8 cellular contexts compared by ENCODE assay signal in the genomic region with DNA sequence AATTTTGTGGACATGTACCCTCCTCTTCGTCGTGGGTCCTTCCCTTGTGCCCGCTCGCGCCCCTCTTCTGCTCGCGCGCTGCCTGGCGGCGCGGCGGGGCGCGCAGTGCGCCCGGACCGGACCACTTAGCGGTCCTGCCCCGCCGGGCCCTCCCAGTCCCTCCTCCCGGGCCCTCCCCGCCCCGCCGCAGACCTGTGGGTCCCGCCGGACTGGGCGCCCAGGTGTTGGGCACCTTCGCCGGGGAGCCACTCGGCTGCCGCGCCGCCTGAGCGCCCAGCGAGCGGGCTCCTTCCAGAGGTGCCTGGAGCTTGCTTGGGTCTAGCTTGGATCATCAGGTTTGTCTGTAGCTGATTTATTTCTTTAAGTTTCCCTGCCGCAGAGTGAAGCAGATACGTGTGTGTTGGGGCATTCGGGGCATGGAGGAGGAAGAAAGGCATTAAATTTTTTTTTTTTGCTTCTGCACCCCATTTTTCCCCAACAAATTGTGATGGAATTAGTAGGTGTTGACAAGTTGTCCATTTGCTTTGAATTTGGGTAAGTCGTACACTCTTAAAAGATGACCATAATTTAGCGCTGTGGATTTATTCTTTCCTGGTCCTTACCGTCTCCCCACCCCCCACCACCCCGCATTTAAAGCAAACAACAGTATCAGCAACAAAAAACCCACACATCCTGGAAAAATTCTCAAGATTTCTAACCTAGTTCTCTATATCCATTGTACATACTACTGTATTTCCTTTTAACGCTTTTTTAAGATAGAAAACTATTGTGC. TPM values are rescaled to one million over a fixed set of nuclear protein-coding genes. Genes with fewer than 3 reads are reported as not detected.
DNase-seq lines count a peak whose midpoint lies in the region; ATAC-seq and TF ChIP-seq lines count a peak whose summit lies in the region.

No MANE protein-coding gene starts in this region.

- peak overlapping the region; percentile 91 for H3K27ac Mint-ChIP-seq in activated T-helper 2 cell treated with anti-CD3 and anti-CD28 coated beads, Interferon-gamma antibody, Interleukin-2, Interleukin-4, amounts not matched to agents 10 μg/mL and 5 μg/mL and 100 μg/mL, durations not matched to agents 14 hours and 24 hours and 36 hours

- H3K36me3 ChIP-seq in neuron (ENCODE audit: insufficient read depth, low read length) (peaks cover 8% of the 10 kb centered on the region), transverse colon (no peaks in the 10 kb centered on the region)

- H3K27me3 ChIP-seq in AG04450 (ENCODE audit: control insufficient read depth, insufficient read depth, low read length) (no peaks in the 10 kb centered on the region), neuron (ENCODE audit: insufficient read depth, low read length) (no peaks in the 10 kb centered on the region), transverse colon (no peaks in the 10 kb centered on the region)

- H3K4me3 Mint-ChIP-seq in activated T-helper 2 cell treated with anti-CD3 and anti-CD28 coated beads, Interferon-gamma antibody, Interleukin-2, Interleukin-4, amounts not matched to agents 10 μg/mL and 5 μg/mL and 100 μg/mL, durations not matched to agents 14 hours and 24 hours and 36 hours (ENCODE audit: low read depth), result peak overlapping the region; percentile 95

- H3K27ac ChIP-seq in AG04450 (ENCODE audit: low read depth, low read length) (peak overlapping the region; percentile 83), transverse colon (peak overlapping the region; percentile 93 to 99 (median 97))

- no peak for TF ChIP-seq EP300 in transverse colon (IDR thresholded peaks at IDR 0.05; ENCODE audit: low read depth)

- TF ChIP-seq CTCF in AG04450 (IDR thresholded peaks at IDR 0.05; ENCODE audit: low read depth, low read length), result no peak
- no peak for TF ChIP-seq CTCF in fibroblast of villous mesenchyme (IDR thresholded peaks at IDR 0.05; ENCODE audit: insufficient read depth, low read depth, low read length)
- no peak for TF ChIP-seq CTCF in transverse colon (IDR thresholded peaks at IDR 0.05)

- no peak for TF ChIP-seq POLR2A in transverse colon (IDR thresholded peaks at IDR 0.05)

- peak overlapping the region; percentile 56 for H2AFZ ChIP-seq in neuron (ENCODE audit: low read depth, low read length)

- H3K9me3 Mint-ChIP-seq in activated T-helper 2 cell treated with anti-CD3 and anti-CD28 coated beads, Interferon-gamma antibody, Interleukin-2, Interleukin-4, amounts not matched to agents 10 μg/mL and 5 μg/mL and 100 μg/mL, durations not matched to agents 14 hours and 24 hours and 36 hours, result no peaks in the 10 kb centered on the region

- H3K36me3 Mint-ChIP-seq in activated T-helper 2 cell treated with anti-CD3 and anti-CD28 coated beads, Interferon-gamma antibody, Interleukin-2, Interleukin-4, amounts not matched to agents 10 μg/mL and 5 μg/mL and 100 μg/mL, durations not matched to agents 14 hours and 24 hours and 36 hours (ENCODE audit: low read depth), result peaks cover 22% of the 10 kb centered on the region

- H3K4me1 Mint-ChIP-seq in activated T-helper 2 cell treated with anti-CD3 and anti-CD28 coated beads, Interferon-gamma antibody, Interleukin-2, Interleukin-4, amounts not matched to agents 10 μg/mL and 5 μg/mL and 100 μg/mL, durations not matched to agents 14 hours and 24 hours and 36 hours (ENCODE audit: low read depth), result peaks cover 20% of the 10 kb centered on the region

- H3K4me3 ChIP-seq in AG04450 (ENCODE audit: low read depth, low read length) (peak overlapping the region; percentile 85), fibroblast of villous mesenchyme (ENCODE audit: low read depth, low read length) (peak overlapping the region; percentile 94), neuron (ENCODE audit: low read length) (peak overlapping the region; percentile 95), transverse colon (peak overlapping the region; percentile 61 to 92 (median 80))

- POLR2A ChIA-PET in AG04450 (lab: Yijun Ruan, JAX), result no interaction called here

- H3K9me3 ChIP-seq in AG04450 (ENCODE audit: control insufficient read depth, insufficient read depth, low read length) (0 out of 2 replicates have a peak, but pooled peaks cover 2% of the 10 kb centered on the region), neuron (ENCODE audit: low read length) (no peaks in the 10 kb centered on the region), transverse colon (no peaks in the 10 kb centered on the region)

- 1 to 10% methylated on average over 7 to 27 of the region's 44 CpGs for WGBS in transverse colon (ENCODE audit: low coverage in 1 of 2), 2 donors

- ATAC-seq in GM18858 (IDR thresholded peaks at IDR 0.05; ENCODE audit: unreplicated experiment) (peak; percentile 2), HG03060 (IDR thresholded peaks at IDR 0.05; ENCODE audit: low read depth, unreplicated experiment) (peak; percentile 1)

- CTCF ChIA-PET in AG04450 (lab: Charles Lee), result interaction anchor here (1.2 kb wide), 1 partner anchor 80 kb away, joined by 5 read pairs; no protein-coding TSS in a partner anchor

- intact Hi-C loops in activated T-helper 2 cell treated with anti-CD3 and anti-CD28 coated beads, Interferon-gamma antibody, Interleukin-2, Interleukin-4, amounts not matched to agents 10 μg/mL and 5 μg/mL and 100 μg/mL, durations not matched to agents 14 hours and 24 hours and 36 hours (cut with micrococcal nuclease), result loop anchor here (2.0 to 10.0 kb wide), 3 partner anchors 18 to 944 kb away; a partner anchor contains a TSS
- intact Hi-C loops in transverse colon (cut with DNase I; ENCODE audit: low total_unique reads), result no loop called here

- in situ Hi-C loops in transverse colon (cut with MboI; ENCODE audit: low pct_ligation_motif_present in 1 of 4, low pct_unique_long_range_greater_than_20kb in 1 of 4, low sequenced_read_pairs in 3 of 4), result no loop called here

- peaks cover 21% of the 10 kb centered on the region for H3K4me1 ChIP-seq in neuron (ENCODE audit: insufficient read depth, low read length)
- peaks cover 0 to 27% (median 12%) of the 10 kb centered on the region in 4 donors for H3K4me1 ChIP-seq in transverse colon

- no peaks in the 10 kb centered on the region for H3K27me3 Mint-ChIP-seq in activated T-helper 2 cell treated with anti-CD3 and anti-CD28 coated beads, Interferon-gamma antibody, Interleukin-2, Interleukin-4, amounts not matched to agents 10 μg/mL and 5 μg/mL and 100 μg/mL, durations not matched to agents 14 hours and 24 hours and 36 hours (ENCODE audit: low read depth)

- DNase-seq in AG04450 (ENCODE audit: low read depth, low spot score) (no peak), NCI-H69 (lab: John Stamatoyannopoulos, UW) (peak; percentile 88), fibroblast of villous mesenchyme (ENCODE audit: low read depth) (peak; percentile 30), transverse colon (peak; percentile 78)
- peak; percentile 45 for DNase-seq in activated T-helper 2 cell treated with anti-CD3 and anti-CD28 coated beads, Interferon-gamma antibody, Interleukin-2, Interleukin-4, amounts not matched to agents 10 μg/mL and 5 μg/mL and 100 μg/mL, durations not matched to agents 14 hours and 24 hours and 36 hours (ENCODE audit: low spot score)

RNA-seq across cellular contexts. Expression of a gene that starts 0.9 kb away (rescaled TPM):
- 14.6 and 24.0 TPM in 2 replicates for polyA plus RNA-seq in AG04450 (2011; rRNA removed)
- 4.6 and 11.0 TPM in 2 replicates for polyA minus RNA-seq in AG04450 (2011; rRNA and poly(A)+ RNA removed)
- total RNA-seq in activated T-helper 2 cell treated with anti-CD3 and anti-CD28 coated beads, Interferon-gamma antibody, Interleukin-2, Interleukin-4, amounts not matched to agents 10 μg/mL and 5 μg/mL and 100 μg/mL, durations not matched to agents 14 hours and 24 hours and 36 hours, result 37.1 and 37.6 TPM in 2 replicates
- 11.7 and 13.9 TPM in 2 replicates for total RNA-seq in fibroblast of villous mesenchyme
- 10 to 100 TPM in 3 of 4 donors, 1 to 10 TPM in 1; 6.8 to 37.6 (median 16.3) TPM for total RNA-seq in transverse colon
